12 cellular contexts compared by ENCODE assay signal in genomic region chr5:95238560-95239325, GRCh38. TPM values are rescaled to one million over a fixed set of nuclear protein-coding genes. Genes with fewer than 3 reads are reported as not detected.
DNase-seq lines count a peak whose midpoint lies in the region; ATAC-seq and TF ChIP-seq lines count a peak whose summit lies in the region.
"Had no signal": no experiment of that assay in that cellular context is flagged by ENCODE, and none has a peak within 500 bp of the region (broad histone marks: within the 10 kb centered on the region; RNA-seq: fewer than 3 reads in every experiment).

No MANE protein-coding gene starts in this region.

- H3K4me2 ChIP-seq in OCI-LY7 (ENCODE audit: low read length) = no peak overlapping the region

- intact Hi-C loops in OCI-LY7 (cut with micrococcal nuclease; ENCODE audit: unreplicated experiment) = no loop called here

- H3K27me3 Mint-ChIP-seq in immature natural killer cell (ENCODE audit: low read depth in 3 of 3) = peaks cover 2 to 5% (median 3%) of the 10 kb centered on the region in 3 donors

- peaks cover 0 to 3% (median 0%) of the 10 kb centered on the region in 6 donors for H3K9me3 Mint-ChIP-seq in immature natural killer cell

- no peaks in the 10 kb centered on the region for H4K20me1 ChIP-seq in OCI-LY7 (ENCODE audit: insufficient read depth, low read length)

- H3K4me1 ChIP-seq in OCI-LY7 (ENCODE audit: insufficient read depth, low read length, poor library complexity, severe bottlenecking) = no peaks in the 10 kb centered on the region

- no peaks in the 10 kb centered on the region for H3K9me3 ChIP-seq in OCI-LY7 (ENCODE audit: low read length)

- CTCF ChIA-PET in OCI-LY7 (lab: Charles Lee; ENCODE audit: unreplicated experiment) = no interaction called here

- ATAC-seq in HG03025 (IDR thresholded peaks at IDR 0.05; ENCODE audit: low FRiP score, unreplicated experiment) = no peak

- H3K36me3 Mint-ChIP-seq in immature natural killer cell = no peaks in the 10 kb centered on the region
- H3K36me3 Mint-ChIP-seq: CD4-positive, alpha-beta memory T cell had no signal

- H3K4me1 Mint-ChIP-seq in immature natural killer cell = no peaks in the 10 kb centered on the region
- H3K4me1 Mint-ChIP-seq: CD4-positive, alpha-beta memory T cell had no signal

- peak; percentile 2 to 7 for DNase-seq in NOMO-1 (lab: John Stamatoyannopoulos, UW; ENCODE audit: unreplicated experiment in 2 of 2)
- DNase-seq in NOMO-1 treated with dmso at 0.1 percent for 144 hours (lab: John Stamatoyannopoulos, UW; ENCODE audit: unreplicated experiment) = no peak
- DNase-seq in OCI-LY7 (ENCODE audit: low spot score) = no peak
- peak; percentile 33 for DNase-seq in fibroblast of mammary gland (ENCODE audit: low read depth)
- DNase-seq in stromal cell of bone marrow (ENCODE audit: low read depth) = peak; percentile 12
- no peak for DNase-seq in immature natural killer cell
- no peak for DNase-seq in effector CD8-positive, alpha-beta T cell (lab: John Stamatoyannopoulos, UW)
- DNase-seq: activated CD8-positive, alpha-beta memory T cell treated with anti-CD3 and anti-CD28 coated beads for 24 hours; CD4-positive, alpha-beta memory T cell; posterior cingulate gyrus had no signal

- no TSS peak for BruUV-seq in OCI-LY7 (replicated peaks; lab: Mats Ljungman, UMichigan)

- no peaks in the 10 kb centered on the region for H3K79me2 ChIP-seq in OCI-LY7 (ENCODE audit: insufficient read depth, low read depth, low read length)

- POLR2A ChIA-PET in OCI-LY7 (lab: Charles Lee) = interaction anchor here (0.7 kb wide), 1 partner anchor 18 kb away, joined by 3 read pairs; no protein-coding TSS in a partner anchor

- no peaks in the 10 kb centered on the region for H3K36me3 ChIP-seq in OCI-LY7 (ENCODE audit: insufficient read depth, low read length)

- no peaks in the 10 kb centered on the region for H3K9me2 ChIP-seq in OCI-LY7 (ENCODE audit: insufficient read depth, low read length)

- no peak overlapping the region for H3K4me3 ChIP-seq in OCI-LY7 (ENCODE audit: low read depth, low read length, poor library complexity, severe bottlenecking)
- no peak overlapping the region for H3K4me3 ChIP-seq in fibroblast of mammary gland (ENCODE audit: control insufficient read depth, low read depth, low read length)

- TF ChIP-seq CTCF in OCI-LY7 (conservative IDR thresholded peaks at IDR 0.05; ENCODE audit: low read length) (peak; percentile 38; the same call in 1 of the 2 replicates), fibroblast of mammary gland (conservative IDR thresholded peaks at IDR 0.05; ENCODE audit: control insufficient read depth, insufficient read depth, low read depth, low read length) (peak; percentile 36)

- no peak overlapping the region for H3K27ac Mint-ChIP-seq in immature natural killer cell
- H3K27ac Mint-ChIP-seq: CD4-positive, alpha-beta memory T cell had no signal

- no peak overlapping the region for H3K27ac ChIP-seq in OCI-LY7 (ENCODE audit: low read depth, low read length, poor library complexity, severe bottlenecking)
- H3K27ac ChIP-seq: epithelial cell of prostate had no signal

- H3K4me3 Mint-ChIP-seq in immature natural killer cell = no peak overlapping the region

- H2AFZ ChIP-seq in OCI-LY7 (ENCODE audit: low read length) = no peak overlapping the region

RNA-seq across cellular contexts. Expression of gene MCTP1, which starts 46.2 kb away (rescaled TPM):
- total RNA-seq in OCI-LY7 (2014; rRNA removed; shearing (Covaris generic)) = not detected in 2 replicates
- total RNA-seq in OCI-LY7 (2022) = not detected in 2 replicates
- polyA plus RNA-seq in immature natural killer cell = 1 to 10 TPM; 1.4 to 2.1 (median 1.5) TPM

Comparison
In these comparisons a context has a peak if more than half of its experiments do, and no peak if none do; other contexts are left out.
1. DNase-seq: peak in NOMO-1 (2 of 2), fibroblast of mammary gland (single experiment) and stromal cell of bone marrow (single experiment); none in NOMO-1 treated with dmso at 0.1 percent for 144 hours (single experiment), OCI-LY7 (single experiment), immature natural killer cell (0 of 3) and effector CD8-positive, alpha-beta T cell (single experiment).